27 cellular contexts compared by ENCODE assay signal in the genomic region with DNA sequence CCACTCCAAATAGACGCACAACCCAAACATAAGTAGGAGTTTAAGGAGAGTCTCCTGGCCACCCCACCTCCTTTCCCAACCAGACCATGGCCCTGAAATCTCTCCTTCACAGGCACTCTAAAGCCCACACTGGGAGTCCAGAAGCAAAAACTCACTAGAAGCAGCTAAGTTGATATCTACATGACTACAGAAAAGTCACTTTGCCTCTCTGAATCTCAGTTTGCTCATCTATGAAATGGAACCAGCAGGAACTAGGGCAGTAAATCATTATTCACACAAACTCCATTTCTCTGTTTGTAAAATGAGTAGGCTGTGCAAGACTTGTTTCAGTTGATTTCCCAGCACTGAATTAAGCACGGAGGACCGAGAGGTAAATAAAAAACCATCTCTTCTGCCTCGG. TPM values are rescaled to one million over a fixed set of nuclear protein-coding genes. Genes with fewer than 3 reads are reported as not detected.
"Had no signal": no experiment of that assay in that cellular context is flagged by ENCODE, and none has a peak within 500 bp of the region (broad histone marks: within the 10 kb centered on the region; RNA-seq: fewer than 3 reads in every experiment).

No MANE protein-coding gene starts in this region.

- H3K4me3 Mint-ChIP-seq: activated CD4-positive, alpha-beta T cell treated with anti-CD3 and anti-CD28 coated beads for 36 hours; activated CD8-positive, alpha-beta memory T cell treated with anti-CD3 and anti-CD28 coated beads, Interleukin-2, amount 10 ng/mL, durations not matched to agents 7 days and 5 days; activated CD8-positive, alpha-beta T cell treated with anti-CD3 and anti-CD28 coated beads, Interleukin-2, amount 10 ng/mL, durations not matched to agents 7 days and 5 days; activated naive CD8-positive, alpha-beta T cell treated with anti-CD3 and anti-CD28 coated beads, Interleukin-2, amount 10 ng/mL, durations not matched to agents 7 days and 5 days; activated T-cell treated with anti-CD3 and anti-CD28 coated beads, Interleukin-2, amount 50 U/mL, for 72 hours; effector memory CD8-positive, alpha-beta T cell; immature natural killer cell; natural killer cell; T-helper 2 cell treated with Interferon-gamma antibody and Interleukin-4, amounts not matched to agents 5 μg/mL and 100 μg/mL, for 36 hours had no signal

- H3K4me3 ChIP-seq: right atrium auricular region, tibial nerve had no signal

- H3K27ac ChIP-seq: right atrium auricular region, suprapubic skin, tibial nerve had no signal

- H3K9me3 ChIP-seq: suprapubic skin had no signal

- DNase-seq: activated CD4-positive, alpha-beta T cell treated with anti-CD3 and anti-CD28 coated beads for 36 hours; activated CD4-positive, CD25-positive, alpha-beta regulatory T cell; activated CD8-positive, alpha-beta memory T cell treated with anti-CD3 and anti-CD28 coated beads, Interleukin-2, amount 10 ng/mL, durations not matched to agents 7 days and 5 days; activated CD8-positive, alpha-beta T cell treated with anti-CD3 and anti-CD28 coated beads, Interleukin-2, amount 10 ng/mL, durations not matched to agents 7 days and 5 days; activated effector memory CD4-positive, alpha-beta T cell treated with Interleukin-2 at 50 U/mL for 16 hours; activated naive CD4-positive, alpha-beta T cell treated with Interleukin-2 at 50 U/mL for 16 hours; activated naive CD8-positive, alpha-beta T cell treated with anti-CD3 and anti-CD28 coated beads, Interleukin-2, amount 10 ng/mL, durations not matched to agents 7 days and 5 days; activated T-cell treated with anti-CD3 and anti-CD28 coated beads, Interleukin-2, amount 50 U/mL, for 72 hours; amniotic stem cell; caudate nucleus; cortex of kidney; effector memory CD8-positive, alpha-beta T cell; head of caudate nucleus; hypothalamus; immature natural killer cell; kidney; left colon; natural killer cell; stimulated activated CD4-positive, alpha-beta T cell treated with anti-CD3 and anti-CD28 coated beads, Interleukin-15, amount 100 ng/mL, for 24 hours; stimulated activated CD4-positive, alpha-beta T cell treated with anti-CD3 and anti-CD28 coated beads, Interleukin-2, amount 100 ng/mL, for 24 hours; stimulated activated naive CD4-positive, alpha-beta T cell had no signal

- H3K36me3 Mint-ChIP-seq: activated CD8-positive, alpha-beta memory T cell treated with anti-CD3 and anti-CD28 coated beads, Interleukin-2, amount 10 ng/mL, durations not matched to agents 7 days and 5 days; activated naive CD8-positive, alpha-beta T cell treated with anti-CD3 and anti-CD28 coated beads, Interleukin-2, amount 10 ng/mL, durations not matched to agents 7 days and 5 days had no signal

- H3K36me3 ChIP-seq: right atrium auricular region, suprapubic skin, tibial nerve had no signal

- ATAC-seq: activated CD4-positive, alpha-beta T cell treated with anti-CD3 and anti-CD28 coated beads for 36 hours; activated CD8-positive, alpha-beta memory T cell treated with anti-CD3 and anti-CD28 coated beads, Interleukin-2, amount 10 ng/mL, durations not matched to agents 7 days and 5 days; activated CD8-positive, alpha-beta T cell treated with anti-CD3 and anti-CD28 coated beads, Interleukin-2, amount 10 ng/mL, durations not matched to agents 7 days and 5 days; activated T-cell treated with anti-CD3 and anti-CD28 coated beads, Interleukin-2, amount 50 U/mL, for 72 hours; effector memory CD8-positive, alpha-beta T cell; left colon; natural killer cell had no signal

- FAIRE-seq: astrocyte, kidney, urothelium cell line had no signal

RNA-seq across cellular contexts. Expression of a gene that starts 4.1 kb away (rescaled TPM):
- total RNA-seq: activated CD8-positive, alpha-beta T cell treated with anti-CD3 and anti-CD28 coated beads, Interleukin-2, amount 10 ng/mL, durations not matched to agents 7 days and 5 days had no signal
